21 cellular contexts compared by ENCODE assay signal in the genomic region with DNA sequence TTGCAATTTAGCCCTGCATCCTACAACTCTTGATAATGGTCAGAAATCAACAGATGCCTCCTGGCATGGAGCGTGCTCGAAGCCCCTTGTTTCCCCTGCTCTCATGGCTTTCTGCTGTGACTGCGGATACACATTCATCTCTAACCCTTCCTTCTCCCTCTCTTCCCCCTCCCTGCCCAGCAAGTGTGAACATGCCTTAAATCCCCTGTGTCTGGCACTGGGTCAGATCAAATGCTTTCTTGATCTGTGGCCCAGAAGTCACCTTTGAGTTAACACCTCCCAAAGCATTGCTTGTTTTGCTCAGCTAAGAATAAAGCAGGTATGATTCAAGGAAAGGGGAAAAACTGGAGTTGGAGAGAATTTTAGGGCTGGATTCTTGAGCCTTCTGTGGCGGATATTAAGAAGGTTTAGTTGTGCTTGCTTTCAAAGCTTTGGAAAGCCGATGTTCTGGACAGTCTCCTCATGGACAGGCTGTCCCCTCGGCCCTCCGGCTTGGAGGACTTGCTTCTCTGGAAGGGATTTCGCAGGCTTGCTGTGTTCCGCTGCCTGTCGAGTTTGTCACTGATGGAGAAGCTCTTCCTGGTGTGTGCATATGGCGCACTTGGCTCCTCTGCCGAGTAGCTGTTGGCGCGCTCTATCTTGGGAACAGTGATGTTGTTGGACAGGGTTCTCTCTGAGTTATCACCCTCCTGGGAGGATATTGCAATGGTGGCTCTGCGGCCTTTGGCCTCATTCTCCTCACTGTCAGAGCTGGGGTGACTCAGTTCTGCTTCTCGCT.
DNase-seq lines count a peak whose midpoint lies in the region; ATAC-seq lines count a peak whose summit lies in the region.
"Had no signal": no experiment of that assay in that cellular context is flagged by ENCODE, and none has a peak within 500 bp of the region (broad histone marks: within the 10 kb centered on the region; RNA-seq: fewer than 3 reads in every experiment).

No MANE protein-coding gene starts in this region.

- H3K27ac ChIP-seq in right cardiac atrium (ENCODE audit: low read length), result no peak overlapping the region
- no peak overlapping the region for H3K27ac ChIP-seq in mesendoderm (ENCODE audit: low read depth, low read length)
- no peak overlapping the region for H3K27ac ChIP-seq in trophoblast cell (ENCODE audit: low read depth, low read length)
- H3K27ac ChIP-seq: BLaER1 treated with 17β-estradiol and CSF1 and Interleukin-3, amounts not matched to agents 10 nM and 100 nM; RWPE1 had no signal

- H3K23ac ChIP-seq in mesendoderm (ENCODE audit: low read length) (no peak overlapping the region), trophoblast cell (ENCODE audit: low read length) (no peak overlapping the region)

- H3K36me3 ChIP-seq in mesendoderm (ENCODE audit: control insufficient read depth, insufficient read depth, low read length) (no peaks in the 10 kb centered on the region), trophoblast cell (ENCODE audit: control insufficient read depth in 1 of 2, insufficient read depth in 2 of 2, low read length in 2 of 2) (no peaks in the 10 kb centered on the region)
- H3K36me3 ChIP-seq: BLaER1 treated with 17β-estradiol and CSF1 and Interleukin-3, amounts not matched to agents 10 nM and 100 nM had no signal

- ATAC-seq in right cardiac atrium (peak; percentile 16 to 39), left cardiac atrium (no peak), GM21717 (IDR thresholded peaks at IDR 0.05; ENCODE audit: unreplicated experiment) (no peak)

- H2BK12ac ChIP-seq in trophoblast cell (ENCODE audit: low read length), result no peak overlapping the region

- H3K18ac ChIP-seq in mesendoderm (ENCODE audit: low read length), result no peak overlapping the region
- H3K18ac ChIP-seq in trophoblast cell (ENCODE audit: low read length), result no peak overlapping the region

- no peak overlapping the region for H4K5ac ChIP-seq in mesendoderm (ENCODE audit: low read length)

- no peak overlapping the region for H2AFZ ChIP-seq in trophoblast cell (ENCODE audit: insufficient read depth, low read length, poor library complexity)

- H3K4me3 ChIP-seq in right cardiac atrium (ENCODE audit: low read length) (no peak overlapping the region), mesendoderm (ENCODE audit: low read length) (no peak overlapping the region), trophoblast cell (ENCODE audit: low read depth, low read length) (no peak overlapping the region)
- H3K4me3 ChIP-seq: BLaER1 treated with 17β-estradiol and CSF1 and Interleukin-3, amounts not matched to agents 10 nM and 100 nM had no signal

- no peak overlapping the region for H2BK15ac ChIP-seq in mesendoderm (replicated peaks; ENCODE audit: low read depth)

- WGBS in right cardiac atrium, result 93% methylated on average over 16 of the region's 16 CpGs
- WGBS in mesendoderm (ENCODE audit: extremely low coverage, insufficient coverage, low lambda C conversion rate), result no CpG with 5 or more reads among the region's 16 CpGs
- WGBS in trophoblast cell (ENCODE audit: extremely low coverage, insufficient coverage, insufficient read length), result no CpG with 5 or more reads among the region's 16 CpGs

- H4K91ac ChIP-seq in trophoblast cell (ENCODE audit: low read depth, low read length), result no peak overlapping the region

- H2AK5ac ChIP-seq in mesendoderm (ENCODE audit: low read length) (no peak overlapping the region), trophoblast cell (ENCODE audit: low read length) (no peak overlapping the region)

- no peak overlapping the region for H2BK5ac ChIP-seq in mesendoderm (ENCODE audit: low read length)
- H2BK5ac ChIP-seq in trophoblast cell (ENCODE audit: low read depth, low read length, poor library complexity), result no peak overlapping the region

- intact Hi-C loops in right cardiac atrium (cut with DNase I) (no loop called here), left cardiac atrium (cut with DNase I) (loop anchor here in 1 of 2 donors (5.0 kb wide), 1 partner anchor 42 kb away; no protein-coding TSS in a partner anchor)

- H3K79me1 ChIP-seq in mesendoderm (ENCODE audit: low read length) (no peaks in the 10 kb centered on the region), trophoblast cell (ENCODE audit: low read length) (no peaks in the 10 kb centered on the region)

- peaks cover 2% of the 10 kb centered on the region for H3K4me1 ChIP-seq in right cardiac atrium (ENCODE audit: control insufficient read depth, insufficient read depth, low read length)
- H3K4me1 ChIP-seq in mesendoderm (ENCODE audit: control insufficient read depth, low read depth, low read length), result no peaks in the 10 kb centered on the region
- no peaks in the 10 kb centered on the region for H3K4me1 ChIP-seq in trophoblast cell (ENCODE audit: control insufficient read depth in 1 of 2, insufficient read depth in 2 of 2, low read length in 2 of 2)
- H3K4me1 ChIP-seq: Caco-2 had no signal

- no peak overlapping the region for H4K8ac ChIP-seq in mesendoderm (ENCODE audit: low read depth, low read length)
- no peak overlapping the region for H4K8ac ChIP-seq in trophoblast cell (ENCODE audit: low read depth, low read length)

- H3K56ac ChIP-seq in mesendoderm (ENCODE audit: low read length), result no peak overlapping the region

- no peak overlapping the region for H4K12ac ChIP-seq in trophoblast cell (ENCODE audit: low read depth, low read length)

- H3K9ac ChIP-seq in mesendoderm (ENCODE audit: low read length), result no peak overlapping the region
- no peak overlapping the region for H3K9ac ChIP-seq in trophoblast cell (ENCODE audit: low read length)
- H3K9ac ChIP-seq: BLaER1 treated with 17β-estradiol and CSF1 and Interleukin-3, amounts not matched to agents 10 nM and 100 nM; SK-N-SH had no signal

- no peak overlapping the region for H3K14ac ChIP-seq in trophoblast cell (ENCODE audit: low read length)

- H3K4ac ChIP-seq in mesendoderm (ENCODE audit: low read depth, low read length), result no peak overlapping the region
- no peak overlapping the region for H3K4ac ChIP-seq in trophoblast cell (ENCODE audit: low read depth, low read length)

- DNase-seq in DMS79 treated with DMSO at 0.1 percent for 48 hours (lab: John Stamatoyannopoulos, UW) (peak; percentile 1), DMS79 (lab: John Stamatoyannopoulos, UW) (no peak), right cardiac atrium (peak in 1 of 3 donors; percentile 46), left cardiac atrium (no peak), mesendoderm (peak; percentile 8), OCI-M1 (lab: John Stamatoyannopoulos, UW) (no peak), trophoblast cell (no peak)
- DNase-seq: 8988T; Caco-2; CD4-positive, alpha-beta memory T cell; DMS153; MM.1S; NCI-H1048; NCI-H1436 treated with DMSO at 0.1 percent for 48 hours; NCI-H2029; NCI-H69; SIG-M5; SK-N-SH had no signal

- no peak overlapping the region for H3K4me2 ChIP-seq in mesendoderm (ENCODE audit: low read length)
- no peak overlapping the region for H3K4me2 ChIP-seq in trophoblast cell (ENCODE audit: low read length)
- H3K4me2 ChIP-seq: BLaER1 treated with 17β-estradiol and CSF1 and Interleukin-3, amounts not matched to agents 10 nM and 100 nM; SK-N-SH had no signal

- H3K27me3 ChIP-seq in right cardiac atrium (ENCODE audit: control insufficient read depth, insufficient read depth) (no peaks in the 10 kb centered on the region), mesendoderm (ENCODE audit: insufficient read depth, low read length, poor library complexity) (no peaks in the 10 kb centered on the region), trophoblast cell (ENCODE audit: insufficient read depth, low read length) (no peaks in the 10 kb centered on the region)
- H3K27me3 ChIP-seq: BLaER1 treated with 17β-estradiol and CSF1 and Interleukin-3, amounts not matched to agents 10 nM and 100 nM had no signal

- H3K79me2 ChIP-seq in mesendoderm (ENCODE audit: control insufficient read depth, insufficient read depth, low read length) (no peaks in the 10 kb centered on the region), trophoblast cell (ENCODE audit: control insufficient read depth, insufficient read depth, low read length, poor library complexity) (no peaks in the 10 kb centered on the region)

- no peak overlapping the region for H2BK120ac ChIP-seq in mesendoderm (ENCODE audit: low read depth, low read length)
- H2BK120ac ChIP-seq in trophoblast cell (ENCODE audit: insufficient read depth, low read length, poor library complexity), result no peak overlapping the region

- H3K9me3 ChIP-seq in right cardiac atrium (ENCODE audit: control insufficient read depth, low read length) (no peaks in the 10 kb centered on the region), trophoblast cell (ENCODE audit: insufficient read depth, low read depth, low read length) (no peaks in the 10 kb centered on the region)
- H3K9me3 ChIP-seq: Caco-2, SK-N-SH had no signal

Comparison
In these comparisons a context has a peak if more than half of its experiments do, and no peak if none do; other contexts are left out.
1. DNase-seq: peak in DMS79 treated with DMSO at 0.1 percent for 48 hours (single experiment) and mesendoderm (single experiment); none in DMS79 (single experiment), left cardiac atrium (single experiment), OCI-M1 (single experiment) and trophoblast cell (0 of 2).
2. ATAC-seq: peak in right cardiac atrium (2 of 2); none in left cardiac atrium (0 of 2) and GM21717 (single experiment).